ENCODE assay signal across 12 cellular contexts in the genomic region with DNA sequence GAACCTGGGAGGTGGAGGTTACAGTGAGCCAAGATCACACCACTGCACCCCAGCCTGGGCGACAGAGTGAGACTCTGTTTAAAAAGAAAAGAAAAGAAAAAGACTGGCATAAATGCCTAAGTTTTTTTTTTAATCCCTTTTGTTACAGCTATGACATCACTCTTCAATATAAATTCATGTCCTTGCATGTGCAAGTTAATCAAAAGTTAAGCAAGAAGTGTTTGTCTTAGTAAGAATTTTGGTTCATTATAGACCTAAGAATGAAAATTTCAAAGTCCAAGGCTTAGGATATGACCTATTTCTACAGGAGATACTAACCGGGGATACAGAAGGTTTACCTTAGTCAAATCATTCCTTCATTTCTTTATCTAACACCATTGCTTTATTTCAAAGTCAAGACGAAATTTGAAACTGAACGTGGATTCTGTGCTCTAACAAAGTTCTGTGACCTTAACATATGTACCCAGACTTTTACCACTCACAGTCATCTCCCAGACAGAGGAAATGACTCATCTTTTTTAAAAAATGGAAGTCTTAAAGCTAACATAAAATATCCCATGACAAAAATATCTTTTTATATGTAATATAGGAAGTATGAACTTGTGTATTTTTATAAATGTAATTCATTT. TPM values are rescaled to one million over a fixed set of nuclear protein-coding genes. Genes with fewer than 3 reads are reported as not detected.
DNase-seq lines count a peak whose midpoint lies in the region; ATAC-seq and TF ChIP-seq lines count a peak whose summit lies in the region.
"Had no signal": no experiment of that assay in that cellular context is flagged by ENCODE, and none has a peak within 500 bp of the region (broad histone marks: within the 10 kb centered on the region; RNA-seq: fewer than 3 reads in every experiment).

No MANE protein-coding gene starts in this region.

- H3K9ac ChIP-seq in OCI-LY3 (ENCODE audit: low read length), result peak overlapping the region; percentile 27; the same call in 1 of the 2 replicates

- peaks cover 87% of the 10 kb centered on the region for H3K4me1 ChIP-seq in OCI-LY3 (ENCODE audit: low read length)
- peaks cover 4% of the 10 kb centered on the region for H3K4me1 ChIP-seq in hepatocyte (ENCODE audit: insufficient read depth)
- H3K4me1 ChIP-seq: vagina had no signal

- H3K36me3 ChIP-seq in OCI-LY3 (replicated peaks; ENCODE audit: low read depth, low read length), result peaks cover 8% of the 10 kb centered on the region
- no peaks in the 10 kb centered on the region for H3K36me3 ChIP-seq in hepatocyte (replicated peaks; ENCODE audit: insufficient read depth, low read depth)
- H3K36me3 ChIP-seq: vagina had no signal

- H3K9me3 ChIP-seq in OCI-LY3 (ENCODE audit: insufficient read depth, low read length), result no peaks in the 10 kb centered on the region; the same call in 1 of the 2 replicates
- no peaks in the 10 kb centered on the region for H3K9me3 ChIP-seq in hepatocyte (ENCODE audit: low read depth)
- H3K9me3 ChIP-seq: vagina had no signal

- DNase-seq in foreskin fibroblast (peak; percentile 36 to 67), endothelial cell (ENCODE audit: low spot score) (no peak), hepatocyte (ENCODE audit: low spot score) (no peak), NK-92 (lab: John Stamatoyannopoulos, UW; ENCODE audit: unreplicated experiment) (no peak), NCI-H2196 treated with DMSO at 0.1 percent for 48 hours (lab: John Stamatoyannopoulos, UW; ENCODE audit: unreplicated experiment) (no peak)
- DNase-seq: activated CD4-positive, CD25-positive, alpha-beta regulatory T cell treated with anti-CD3 and anti-CD28 coated beads, Interleukin-2, amount 50 U/mL, for 72 hours had no signal

- H3K9me2 ChIP-seq in hepatocyte (replicated peaks; ENCODE audit: insufficient read depth), result no peaks in the 10 kb centered on the region

- 82% methylated on average over 4 of the region's 4 CpGs for WGBS in hepatocyte (ENCODE audit: low lambda C conversion rate, missing lambda C conversion rate)

- no peaks in the 10 kb centered on the region for H3K36me3 Mint-ChIP-seq in endothelial cell (ENCODE audit: low read depth, unreplicated experiment)

- H3K4me3 Mint-ChIP-seq in endothelial cell (ENCODE audit: unreplicated experiment), result no peak overlapping the region
- H3K4me3 Mint-ChIP-seq: neural crest cell had no signal

- no peaks in the 10 kb centered on the region for H3K79me2 ChIP-seq in OCI-LY3 (ENCODE audit: low read length)
- no peaks in the 10 kb centered on the region for H3K79me2 ChIP-seq in hepatocyte

- H3K4me1 Mint-ChIP-seq in endothelial cell (ENCODE audit: unreplicated experiment), result peaks cover 7% of the 10 kb centered on the region

- TF ChIP-seq CTCF in OCI-LY3 (IDR thresholded peaks at IDR 0.05; ENCODE audit: low read depth, low read length) (no peak), foreskin fibroblast (IDR thresholded peaks at IDR 0.05; ENCODE audit: low read depth, low read length) (no peak), endothelial cell (IDR thresholded peaks at IDR 0.05; ENCODE audit: unreplicated experiment) (no peak), hepatocyte (IDR thresholded peaks at IDR 0.05; ENCODE audit: poor library complexity) (no peak)

- H3K27me3 ChIP-seq in OCI-LY3 (ENCODE audit: low read depth, low read length), result no peaks in the 10 kb centered on the region
- no peaks in the 10 kb centered on the region for H3K27me3 ChIP-seq in hepatocyte
- H3K27me3 ChIP-seq: vagina had no signal

- H3K9me3 Mint-ChIP-seq in endothelial cell (ENCODE audit: unreplicated experiment), result no peaks in the 10 kb centered on the region

- ATAC-seq in GM18502 (IDR thresholded peaks at IDR 0.05; ENCODE audit: poor library complexity, unreplicated experiment) (peak; percentile 44), HG02798 (IDR thresholded peaks at IDR 0.05; ENCODE audit: poor library complexity, unreplicated experiment) (peak; percentile 38)
- ATAC-seq: HepG2 had no signal

- no peak overlapping the region for H3K27ac Mint-ChIP-seq in endothelial cell (ENCODE audit: unreplicated experiment)

- no peaks in the 10 kb centered on the region for H3K27me3 Mint-ChIP-seq in endothelial cell (ENCODE audit: unreplicated experiment)

- no peak overlapping the region for H3K4me3 ChIP-seq in OCI-LY3 (ENCODE audit: low read length)
- H3K4me3 ChIP-seq in foreskin fibroblast (ENCODE audit: low read depth in 1 of 2, low read length in 2 of 2), result no peak overlapping the region
- no peak overlapping the region for H3K4me3 ChIP-seq in hepatocyte
- H3K4me3 ChIP-seq: vagina had no signal

- no peak overlapping the region for H2AFZ ChIP-seq in OCI-LY3 (ENCODE audit: low read depth, low read length)
- H2AFZ ChIP-seq in hepatocyte, result no peak overlapping the region

- H3K27ac ChIP-seq in OCI-LY3 (ENCODE audit: low read length) (peak overlapping the region; percentile 79), hepatocyte (no peak overlapping the region)
- H3K27ac ChIP-seq: vagina had no signal

- H4K20me1 ChIP-seq in OCI-LY3 (ENCODE audit: insufficient read depth, low read length) (no peaks in the 10 kb centered on the region), hepatocyte (ENCODE audit: insufficient read depth, poor library complexity, severe bottlenecking) (no peaks in the 10 kb centered on the region)

- H3K4me2 ChIP-seq in OCI-LY3 (ENCODE audit: low read length) (peak overlapping the region; percentile 47), hepatocyte (no peak overlapping the region)

RNA-seq across cellular contexts. Expression of a gene that starts 29.3 kb away (rescaled TPM):
- 0.69 TPM for total RNA-seq in endothelial cell (ENCODE audit: unreplicated experiment)
- 34.2 and 37.0 TPM in 2 replicates for total RNA-seq in hepatocyte
- 6.6 and 7.2 TPM in 2 replicates for polyA plus RNA-seq in hepatocyte
- total RNA-seq: HepG2 had no signal

Comparison
In these comparisons a context has a peak if more than half of its experiments do, and no peak if none do; other contexts are left out.
1. DNase-seq: peak in foreskin fibroblast (2 of 2); none in endothelial cell (single experiment), hepatocyte (single experiment), NK-92 (single experiment) and NCI-H2196 treated with DMSO at 0.1 percent for 48 hours (single experiment).
2. RNA of a gene that starts 29.3 kb away (total RNA-seq): 34.2 to 37.0 TPM in hepatocyte; 0.69 TPM in endothelial cell (single experiment); every median in the first group is over 10 times any median in the second.